ENCODE assay signal across 2 cellular contexts in genomic region chr2:5798083-5798482, GRCh38.
TF ChIP-seq lines count a peak whose summit lies in the region.

No MANE protein-coding gene starts in this region.

TF ChIP-seq in HepG2, 621 proteins besides CTCF, POLR2A, EP300 and RAD21:
- TF ChIP-seq ZBTB7A (CRISPR knock-in tag; IDR thresholded peaks at IDR 0.05) (no peak), ATF7 (IDR thresholded peaks at IDR 0.05) (peak; percentile 68), ATF7 (CRISPR knock-in tag; IDR thresholded peaks at IDR 0.05) (no peak)
TF ChIP-seq in HepG2: peak in this region for 1.

TF ChIP-seq in GM23338, 12 proteins besides CTCF, POLR2A, EP300 and RAD21:
- TF ChIP-seq REST (IDR thresholded peaks at IDR 0.05; ENCODE audit: unreplicated experiment) (no peak), EZH2 (IDR thresholded peaks at IDR 0.05; ENCODE audit: low read depth, unreplicated experiment) (no peak), CREB1 (CRISPR knock-in tag; IDR thresholded peaks at IDR 0.05; ENCODE audit: low read depth) (no peak), ZNF462 (CRISPR knock-in tag; IDR thresholded peaks at IDR 0.05) (no peak), ZNF331 (CRISPR knock-in tag; IDR thresholded peaks at IDR 0.05; ENCODE audit: low read depth) (no peak), JUNB (IDR thresholded peaks at IDR 0.05; ENCODE audit: unreplicated experiment) (no peak), STAT1 (IDR thresholded peaks at IDR 0.05; ENCODE audit: unreplicated experiment) (no peak), ETS1 (IDR thresholded peaks at IDR 0.05) (no peak), ZNF114 (CRISPR knock-in tag; IDR thresholded peaks at IDR 0.05) (no peak)
